In the genomic region with DNA sequence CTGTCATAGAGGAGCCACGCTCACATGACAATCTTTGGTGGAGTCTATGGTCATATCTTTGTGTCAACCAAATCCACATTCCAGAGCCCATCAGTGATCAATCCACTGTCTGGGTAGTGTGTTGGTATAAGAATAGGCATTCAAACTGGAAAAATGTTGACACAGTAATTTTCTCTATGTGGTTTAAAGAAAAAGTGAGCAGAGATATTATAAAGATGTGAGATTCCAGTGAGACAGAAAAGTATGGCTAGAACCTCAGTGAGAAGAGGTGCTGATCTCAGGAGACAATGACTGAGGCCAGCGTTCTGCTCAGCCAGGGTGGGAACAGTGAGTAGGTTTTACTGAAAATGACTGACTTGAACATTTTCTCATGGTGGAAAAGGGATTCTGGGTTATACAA, we compare ENCODE assay signal across 1 cellular context.
TF ChIP-seq lines count a peak whose summit lies in the region.

No MANE protein-coding gene starts in this region.

TF ChIP-seq in HepG2, 621 proteins besides CTCF, POLR2A, EP300 and RAD21:
- TF ChIP-seq KAT7 (CRISPR knock-in tag; IDR thresholded peaks at IDR 0.05; ENCODE audit: borderline replicate concordance) (peak; percentile 62; the same call in 1 of the 2 replicates), ZNF558 (CRISPR knock-in tag; IDR thresholded peaks at IDR 0.05; ENCODE audit: borderline replicate concordance) (0 out of 2 replicates have a peak, but pooled peaks have one; percentile 58), ZKSCAN8 (CRISPR knock-in tag; IDR thresholded peaks at IDR 0.05; ENCODE audit: borderline replicate concordance) (0 out of 2 replicates have a peak, but pooled peaks have one; percentile 34), ZNF614 (CRISPR knock-in tag; IDR thresholded peaks at IDR 0.05; ENCODE audit: borderline replicate concordance) (0 out of 2 replicates have a peak, but pooled peaks have one; percentile 10), ZNF800 (CRISPR knock-in tag; IDR thresholded peaks at IDR 0.05) (no peak), ZNF644 (CRISPR knock-in tag; IDR thresholded peaks at IDR 0.05; ENCODE audit: low read depth) (peak; percentile 56; the same call in 1 of the 2 replicates), MAFK (conservative IDR thresholded peaks at IDR 0.05 in 1 of 2, IDR thresholded peaks at IDR 0.05 in 1 of 2; ENCODE audit: low read length in 2 of 2) (0 out of 4 replicates have a peak, but pooled peaks have one; percentile 4 to 35), DNMT1 (CRISPR knock-in tag; IDR thresholded peaks at IDR 0.05) (no peak), ERF (CRISPR knock-in tag; IDR thresholded peaks at IDR 0.05) (0 out of 2 replicates have a peak, but pooled peaks have one; percentile 40), ZNF839 (CRISPR knock-in tag; IDR thresholded peaks at IDR 0.05; ENCODE audit: borderline replicate concordance) (no peak), ZNF7 (CRISPR knock-in tag; IDR thresholded peaks at IDR 0.05) (no peak), MAFF (IDR thresholded peaks at IDR 0.05; ENCODE audit: low read depth, low read length) (0 out of 2 replicates have a peak, but pooled peaks have one; percentile 21), NR2F1 (CRISPR knock-in tag; IDR thresholded peaks at IDR 0.05) (no peak), ZNF552 (CRISPR knock-in tag; IDR thresholded peaks at IDR 0.05; ENCODE audit: borderline replicate concordance) (no peak), RFX5 (IDR thresholded peaks at IDR 0.05; ENCODE audit: low read depth, low read length) (no peak), TP53 (CRISPR knock-in tag; conservative IDR thresholded peaks at IDR 0.05) (no peak)
- TF ChIP-seq, protein P1, sequence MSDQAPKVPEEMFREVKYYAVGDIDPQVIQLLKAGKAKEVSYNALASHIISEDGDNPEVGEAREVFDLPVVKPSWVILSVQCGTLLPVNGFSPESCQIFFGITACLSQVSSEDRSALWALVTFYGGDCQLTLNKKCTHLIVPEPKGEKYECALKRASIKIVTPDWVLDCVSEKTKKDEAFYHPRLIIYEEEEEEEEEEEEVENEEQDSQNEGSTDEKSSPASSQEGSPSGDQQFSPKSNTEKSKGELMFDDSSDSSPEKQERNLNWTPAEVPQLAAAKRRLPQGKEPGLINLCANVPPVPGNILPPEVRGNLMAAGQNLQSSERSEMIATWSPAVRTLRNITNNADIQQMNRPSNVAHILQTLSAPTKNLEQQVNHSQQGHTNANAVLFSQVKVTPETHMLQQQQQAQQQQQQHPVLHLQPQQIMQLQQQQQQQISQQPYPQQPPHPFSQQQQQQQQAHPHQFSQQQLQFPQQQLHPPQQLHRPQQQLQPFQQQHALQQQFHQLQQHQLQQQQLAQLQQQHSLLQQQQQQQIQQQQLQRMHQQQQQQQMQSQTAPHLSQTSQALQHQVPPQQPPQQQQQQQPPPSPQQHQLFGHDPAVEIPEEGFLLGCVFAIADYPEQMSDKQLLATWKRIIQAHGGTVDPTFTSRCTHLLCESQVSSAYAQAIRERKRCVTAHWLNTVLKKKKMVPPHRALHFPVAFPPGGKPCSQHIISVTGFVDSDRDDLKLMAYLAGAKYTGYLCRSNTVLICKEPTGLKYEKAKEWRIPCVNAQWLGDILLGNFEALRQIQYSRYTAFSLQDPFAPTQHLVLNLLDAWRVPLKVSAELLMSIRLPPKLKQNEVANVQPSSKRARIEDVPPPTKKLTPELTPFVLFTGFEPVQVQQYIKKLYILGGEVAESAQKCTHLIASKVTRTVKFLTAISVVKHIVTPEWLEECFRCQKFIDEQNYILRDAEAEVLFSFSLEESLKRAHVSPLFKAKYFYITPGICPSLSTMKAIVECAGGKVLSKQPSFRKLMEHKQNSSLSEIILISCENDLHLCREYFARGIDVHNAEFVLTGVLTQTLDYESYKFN (CRISPR knock-in tag; conservative IDR thresholded peaks at IDR 0.05), result 0 out of 2 replicates have a peak, but pooled peaks have one; percentile 1
